18 cellular contexts compared by ENCODE assay signal in the genomic region with DNA sequence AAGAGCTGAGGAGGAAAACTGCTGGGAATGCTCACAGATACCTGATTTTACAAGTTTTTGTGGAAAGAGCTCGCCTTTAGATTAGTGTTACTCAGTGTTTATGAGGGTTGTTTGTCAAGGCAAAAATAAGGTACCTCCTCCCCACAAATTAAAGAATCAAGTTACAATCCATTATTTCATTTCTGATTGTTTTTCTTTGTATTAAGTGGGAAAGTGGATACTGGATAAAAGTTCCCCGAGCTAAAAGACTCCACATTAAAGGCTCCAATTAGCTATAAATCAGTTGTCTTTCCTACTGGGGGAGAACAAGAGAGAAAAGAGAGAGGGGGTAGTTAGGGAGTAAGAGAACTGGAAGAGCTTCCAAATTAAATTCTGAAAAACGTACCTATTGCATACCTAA.
"Had no signal": no experiment of that assay in that cellular context is flagged by ENCODE, and none has a peak within 500 bp of the region (broad histone marks: within the 10 kb centered on the region; RNA-seq: fewer than 3 reads in every experiment).

No MANE protein-coding gene starts in this region.

- DNase-seq: activated CD4-positive, alpha-beta T cell treated with anti-CD3 and anti-CD28 coated beads, Interleukin-2, amount 50 U/mL, for 4 hours; activated effector memory CD4-positive, alpha-beta T cell treated with Interleukin-2 at 50 U/mL for 16 hours; activated T-cell treated with anti-CD3 and anti-CD28 coated beads, Interleukin-2, amount 50 U/mL, for 24 hours; body of pancreas; dermis blood vessel endothelial cell; mesendoderm; right lobe of liver; spleen; stimulated activated CD4-positive, alpha-beta T cell treated with anti-CD3 and anti-CD28 coated beads, Interleukin-1b, Interleukin-23, amount 100 ng/mL, for 48 hours; substantia nigra; transverse colon had no signal

- H3K9me3 ChIP-seq: body of pancreas, neutrophil, right lobe of liver, spleen, transverse colon had no signal

- H3K4me3 ChIP-seq: body of pancreas, right lobe of liver, transverse colon had no signal

- H3K36me3 Mint-ChIP-seq: activated naive CD4-positive, alpha-beta T cell treated with anti-CD3 and anti-CD28 coated beads, Interleukin-2, amount 50 U/mL, for 24 hours; stimulated activated memory B cell treated with anti-CD40 and anti-IgM and Interleukin-4, amounts not matched to agents 10 μg/mL and 1 μg/mL and 100 μg/mL, for 72 hours had no signal

- H3K27ac ChIP-seq: body of pancreas, neutrophil, right lobe of liver, spleen, transverse colon had no signal

- H3K9me3 Mint-ChIP-seq: activated T-cell treated with anti-CD3 and anti-CD28 coated beads, Interleukin-2, amount 50 U/mL, for 24 hours; stimulated activated memory B cell treated with anti-CD40 and anti-IgM and Interleukin-4, amounts not matched to agents 10 μg/mL and 1 μg/mL and 100 μg/mL, for 72 hours; T-helper 2 cell treated with Interferon-gamma antibody and Interleukin-4, amounts not matched to agents 5 μg/mL and 100 μg/mL, for 36 hours had no signal

- ATAC-seq: activated CD4-positive, CD25-positive, alpha-beta regulatory T cell treated with anti-CD3 and anti-CD28 coated beads, Interleukin-2, amount 50 U/mL, for 24 hours; body of pancreas; left lobe of liver; right lobe of liver; stimulated activated memory B cell treated with anti-CD40 and anti-IgM and Interleukin-4, amounts not matched to agents 10 μg/mL and 1 μg/mL and 100 μg/mL, for 72 hours had no signal

- H3K4me3 Mint-ChIP-seq: activated naive CD4-positive, alpha-beta T cell treated with anti-CD3 and anti-CD28 coated beads, Interleukin-2, amount 50 U/mL, for 24 hours; activated T-cell treated with anti-CD3 and anti-CD28 coated beads, Interleukin-2, amount 50 U/mL, for 24 hours; stimulated activated memory B cell treated with anti-CD40 and anti-IgM and Interleukin-4, amounts not matched to agents 10 μg/mL and 1 μg/mL and 100 μg/mL, for 72 hours; T-helper 2 cell treated with Interferon-gamma antibody and Interleukin-4, amounts not matched to agents 5 μg/mL and 100 μg/mL, for 36 hours had no signal

- H3K36me3 ChIP-seq: neutrophil, right lobe of liver, spleen, transverse colon had no signal

- H3K27ac Mint-ChIP-seq: activated T-cell treated with anti-CD3 and anti-CD28 coated beads, Interleukin-2, amount 50 U/mL, for 24 hours; progenitor cell of endocrine pancreas; stimulated activated memory B cell treated with anti-CD40 and anti-IgM and Interleukin-4, amounts not matched to agents 10 μg/mL and 1 μg/mL and 100 μg/mL, for 72 hours; T-helper 2 cell treated with Interferon-gamma antibody and Interleukin-4, amounts not matched to agents 5 μg/mL and 100 μg/mL, for 36 hours had no signal
